ENCODE assay signal across 1 cellular context in the genomic region with DNA sequence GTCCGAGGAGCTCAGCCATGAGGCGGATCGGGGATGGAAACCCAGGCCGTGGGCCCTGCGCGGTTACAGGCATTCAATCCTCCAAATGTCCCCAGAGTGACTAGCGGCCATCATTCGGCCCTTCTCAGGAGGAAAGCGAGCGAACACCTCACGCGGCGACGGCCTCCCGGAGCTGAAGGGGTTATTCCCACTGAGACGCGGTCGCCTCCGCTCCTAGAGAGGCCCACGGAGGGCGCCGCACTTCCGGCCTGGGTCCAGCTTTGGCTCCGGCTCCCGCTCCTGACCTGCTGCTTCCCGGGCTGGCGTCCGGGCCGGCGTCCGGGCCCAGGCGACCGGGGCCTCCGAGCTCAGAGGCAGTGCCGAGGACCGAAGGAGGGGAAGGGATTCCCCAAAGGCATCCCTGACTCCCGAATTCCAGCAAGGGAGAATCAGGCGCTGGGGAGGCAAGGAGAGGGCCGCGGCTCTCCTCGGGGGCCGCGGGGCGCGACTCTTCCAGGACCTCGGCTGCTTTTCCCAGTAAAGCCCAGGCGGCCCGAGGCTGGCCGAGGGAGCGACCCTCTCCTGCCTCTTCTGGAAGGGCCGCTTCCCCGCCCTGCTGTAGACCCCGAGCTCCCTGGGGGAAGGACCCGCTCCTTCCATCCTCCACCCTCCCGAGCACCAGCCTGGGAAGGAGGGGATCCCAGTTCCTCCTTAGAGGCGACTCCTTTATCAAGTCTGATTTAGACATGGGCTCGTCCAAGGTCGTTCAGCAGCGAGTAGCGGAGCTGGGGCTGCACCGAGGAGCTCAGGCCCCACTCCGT.
TF ChIP-seq lines count a peak whose summit lies in the region.

No MANE protein-coding gene starts in this region.

TF ChIP-seq in HepG2, 621 proteins besides CTCF, POLR2A, EP300 and RAD21 (continues in another document):
- TF ChIP-seq SIX1 (CRISPR knock-in tag; IDR thresholded peaks at IDR 0.05; ENCODE audit: borderline replicate concordance) (peak; percentile 65; the same call in 1 of the 2 replicates), ZNF251 (CRISPR knock-in tag; IDR thresholded peaks at IDR 0.05) (0 out of 2 replicates have a peak, but pooled peaks have one; percentile 19), RAD51 (IDR thresholded peaks at IDR 0.05; ENCODE audit: borderline replicate concordance) (no peak), ZBTB25 (CRISPR knock-in tag; IDR thresholded peaks at IDR 0.05) (peak; percentile 97), ATF7-NPFF (CRISPR knock-in tag; IDR thresholded peaks at IDR 0.05; ENCODE audit: low read depth) (peak; percentile 97), FOXP4 (CRISPR knock-in tag; IDR thresholded peaks at IDR 0.05) (peak; percentile 52; the same call in 1 of the 2 replicates), U2AF2 (IDR thresholded peaks at IDR 0.05; ENCODE audit: low read depth, low read length) (no peak), YEATS4 (CRISPR knock-in tag; IDR thresholded peaks at IDR 0.05; ENCODE audit: borderline replicate concordance) (peak; percentile 96), TFDP1 (CRISPR knock-in tag; IDR thresholded peaks at IDR 0.05; ENCODE audit: borderline replicate concordance) (peak; percentile 67; the same call in 1 of the 2 replicates), ZNF550 (CRISPR knock-in tag; IDR thresholded peaks at IDR 0.05; ENCODE audit: borderline replicate concordance) (peak; percentile 89; the same call in 1 of the 2 replicates), SATB2 (CRISPR knock-in tag; IDR thresholded peaks at IDR 0.05) (peak; percentile 62), ZBTB20 (CRISPR knock-in tag; IDR thresholded peaks at IDR 0.05; ENCODE audit: borderline replicate concordance, low read depth) (peak; percentile 41), IRX3 (CRISPR knock-in tag; IDR thresholded peaks at IDR 0.05; ENCODE audit: borderline replicate concordance, low read depth) (no peak; the same call in 1 of the 2 replicates), SNAPC2 (CRISPR knock-in tag; IDR thresholded peaks at IDR 0.05) (peak; percentile 92), NCOR1 (IDR thresholded peaks at IDR 0.05; ENCODE audit: borderline replicate concordance, low read length) (no peak), BORCS8-MEF2B (CRISPR knock-in tag; IDR thresholded peaks at IDR 0.05) (peak; percentile 96), ZNF121 (CRISPR knock-in tag; IDR thresholded peaks at IDR 0.05) (peak; percentile 85), ZNF234 (CRISPR knock-in tag; conservative IDR thresholded peaks at IDR 0.05) (0 out of 2 replicates have a peak, but pooled peaks have one; percentile 80), HOXA7 (CRISPR knock-in tag; IDR thresholded peaks at IDR 0.05) (no peak), MAX (IDR thresholded peaks at IDR 0.05) (peak; percentile 86), ZNF788 (CRISPR knock-in tag; IDR thresholded peaks at IDR 0.05; ENCODE audit: borderline replicate concordance) (peak; percentile 96; the same call in 1 of the 2 replicates), ZFP36L1 (CRISPR knock-in tag; IDR thresholded peaks at IDR 0.05) (0 out of 2 replicates have a peak, but pooled peaks have one; percentile 66), ZSCAN30 (CRISPR knock-in tag; IDR thresholded peaks at IDR 0.05) (peak; percentile 88; the same call in 1 of the 2 replicates), ZNF124 (CRISPR knock-in tag; IDR thresholded peaks at IDR 0.05) (peak; percentile 98), FOXK1 (CRISPR knock-in tag; IDR thresholded peaks at IDR 0.05; ENCODE audit: borderline replicate concordance, low read depth) (peak; percentile 93), PATZ1 (CRISPR knock-in tag; IDR thresholded peaks at IDR 0.05) (peak; percentile 70), FOSL1 (CRISPR knock-in tag; IDR thresholded peaks at IDR 0.05; ENCODE audit: borderline replicate concordance) (peak; percentile 44; the same call in 1 of the 2 replicates)
- TF ChIP-seq, protein P1, sequence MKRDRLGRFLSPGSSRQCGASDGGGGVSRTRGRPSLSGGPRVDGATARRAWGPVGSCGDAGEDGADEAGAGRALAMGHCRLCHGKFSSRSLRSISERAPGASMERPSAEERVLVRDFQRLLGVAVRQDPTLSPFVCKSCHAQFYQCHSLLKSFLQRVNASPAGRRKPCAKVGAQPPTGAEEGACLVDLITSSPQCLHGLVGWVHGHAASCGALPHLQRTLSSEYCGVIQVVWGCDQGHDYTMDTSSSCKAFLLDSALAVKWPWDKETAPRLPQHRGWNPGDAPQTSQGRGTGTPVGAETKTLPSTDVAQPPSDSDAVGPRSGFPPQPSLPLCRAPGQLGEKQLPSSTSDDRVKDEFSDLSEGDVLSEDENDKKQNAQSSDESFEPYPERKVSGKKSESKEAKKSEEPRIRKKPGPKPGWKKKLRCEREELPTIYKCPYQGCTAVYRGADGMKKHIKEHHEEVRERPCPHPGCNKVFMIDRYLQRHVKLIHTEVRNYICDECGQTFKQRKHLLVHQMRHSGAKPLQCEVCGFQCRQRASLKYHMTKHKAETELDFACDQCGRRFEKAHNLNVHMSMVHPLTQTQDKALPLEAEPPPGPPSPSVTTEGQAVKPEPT (CRISPR knock-in tag; IDR thresholded peaks at IDR 0.05; ENCODE audit: low read depth) = no peak; the same call in 1 of the 2 replicates
- TF ChIP-seq, protein P2, sequence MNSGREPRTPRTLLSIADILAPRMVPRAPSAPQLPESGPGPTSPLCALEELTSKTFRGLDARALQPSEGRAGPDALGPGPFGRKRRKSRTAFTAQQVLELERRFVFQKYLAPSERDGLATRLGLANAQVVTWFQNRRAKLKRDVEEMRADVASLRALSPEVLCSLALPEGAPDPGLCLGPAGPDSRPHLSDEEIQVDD (CRISPR knock-in tag; IDR thresholded peaks at IDR 0.05; ENCODE audit: borderline replicate concordance) = no peak; the same call in 1 of the 2 replicates
- TF ChIP-seq, protein P3, sequence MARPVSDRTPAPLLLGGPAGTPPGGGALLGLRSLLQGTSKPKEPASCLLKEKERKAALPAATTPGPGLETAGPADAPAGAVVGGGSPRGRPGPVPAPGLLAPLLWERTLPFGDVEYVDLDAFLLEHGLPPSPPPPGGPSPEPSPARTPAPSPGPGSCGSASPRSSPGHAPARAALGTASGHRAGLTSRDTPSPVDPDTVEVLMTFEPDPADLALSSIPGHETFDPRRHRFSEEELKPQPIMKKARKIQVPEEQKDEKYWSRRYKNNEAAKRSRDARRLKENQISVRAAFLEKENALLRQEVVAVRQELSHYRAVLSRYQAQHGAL (CRISPR knock-in tag; IDR thresholded peaks at IDR 0.05; ENCODE audit: not compliant biosample characterization) = peak; percentile 88
- TF ChIP-seq, protein P4, sequence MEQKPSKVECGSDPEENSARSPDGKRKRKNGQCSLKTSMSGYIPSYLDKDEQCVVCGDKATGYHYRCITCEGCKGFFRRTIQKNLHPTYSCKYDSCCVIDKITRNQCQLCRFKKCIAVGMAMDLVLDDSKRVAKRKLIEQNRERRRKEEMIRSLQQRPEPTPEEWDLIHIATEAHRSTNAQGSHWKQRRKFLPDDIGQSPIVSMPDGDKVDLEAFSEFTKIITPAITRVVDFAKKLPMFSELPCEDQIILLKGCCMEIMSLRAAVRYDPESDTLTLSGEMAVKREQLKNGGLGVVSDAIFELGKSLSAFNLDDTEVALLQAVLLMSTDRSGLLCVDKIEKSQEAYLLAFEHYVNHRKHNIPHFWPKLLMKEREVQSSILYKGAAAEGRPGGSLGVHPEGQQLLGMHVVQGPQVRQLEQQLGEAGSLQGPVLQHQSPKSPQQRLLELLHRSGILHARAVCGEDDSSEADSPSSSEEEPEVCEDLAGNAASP (CRISPR knock-in tag; IDR thresholded peaks at IDR 0.05; ENCODE audit: borderline replicate concordance) = peak; percentile 75
- TF ChIP-seq, protein P5, sequence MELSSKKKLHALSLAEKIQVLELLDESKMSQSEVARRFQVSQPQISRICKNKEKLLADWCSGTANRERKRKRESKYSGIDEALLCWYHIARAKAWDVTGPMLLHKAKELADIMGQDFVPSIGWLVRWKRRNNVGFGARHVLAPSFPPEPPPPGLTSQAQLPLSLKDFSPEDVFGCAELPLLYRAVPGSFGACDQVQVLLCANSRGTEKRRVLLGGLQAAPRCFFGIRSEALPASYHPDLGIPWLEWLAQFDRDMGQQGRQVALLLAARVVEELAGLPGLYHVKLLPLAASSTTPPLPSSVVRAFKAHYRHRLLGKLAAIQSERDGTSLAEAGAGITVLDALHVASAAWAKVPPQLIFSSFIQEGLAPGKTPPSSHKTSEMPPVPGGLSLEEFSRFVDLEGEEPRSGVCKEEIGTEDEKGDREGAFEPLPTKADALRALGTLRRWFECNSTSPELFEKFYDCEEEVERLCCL (CRISPR knock-in tag; IDR thresholded peaks at IDR 0.05; ENCODE audit: borderline replicate concordance) = 0 out of 2 replicates have a peak, but pooled peaks have one; percentile 73
- TF ChIP-seq, protein P6, sequence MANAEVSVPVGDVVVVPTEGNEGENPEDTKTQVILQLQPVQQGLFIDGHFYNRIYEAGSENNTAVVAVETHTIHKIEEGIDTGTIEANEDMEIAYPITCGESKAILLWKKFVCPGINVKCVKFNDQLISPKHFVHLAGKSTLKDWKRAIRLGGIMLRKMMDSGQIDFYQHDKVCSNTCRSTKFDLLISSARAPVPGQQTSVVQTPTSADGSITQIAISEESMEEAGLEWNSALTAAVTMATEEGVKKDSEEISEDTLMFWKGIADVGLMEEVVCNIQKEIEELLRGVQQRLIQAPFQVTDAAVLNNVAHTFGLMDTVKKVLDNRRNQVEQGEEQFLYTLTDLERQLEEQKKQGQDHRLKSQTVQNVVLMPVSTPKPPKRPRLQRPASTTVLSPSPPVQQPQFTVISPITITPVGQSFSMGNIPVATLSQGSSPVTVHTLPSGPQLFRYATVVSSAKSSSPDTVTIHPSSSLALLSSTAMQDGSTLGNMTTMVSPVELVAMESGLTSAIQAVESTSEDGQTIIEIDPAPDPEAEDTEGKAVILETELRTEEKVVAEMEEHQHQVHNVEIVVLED (CRISPR knock-in tag; IDR thresholded peaks at IDR 0.05; ENCODE audit: borderline replicate concordance) = peak; percentile 81; the same call in 1 of the 2 replicates
- TF ChIP-seq, protein P7, sequence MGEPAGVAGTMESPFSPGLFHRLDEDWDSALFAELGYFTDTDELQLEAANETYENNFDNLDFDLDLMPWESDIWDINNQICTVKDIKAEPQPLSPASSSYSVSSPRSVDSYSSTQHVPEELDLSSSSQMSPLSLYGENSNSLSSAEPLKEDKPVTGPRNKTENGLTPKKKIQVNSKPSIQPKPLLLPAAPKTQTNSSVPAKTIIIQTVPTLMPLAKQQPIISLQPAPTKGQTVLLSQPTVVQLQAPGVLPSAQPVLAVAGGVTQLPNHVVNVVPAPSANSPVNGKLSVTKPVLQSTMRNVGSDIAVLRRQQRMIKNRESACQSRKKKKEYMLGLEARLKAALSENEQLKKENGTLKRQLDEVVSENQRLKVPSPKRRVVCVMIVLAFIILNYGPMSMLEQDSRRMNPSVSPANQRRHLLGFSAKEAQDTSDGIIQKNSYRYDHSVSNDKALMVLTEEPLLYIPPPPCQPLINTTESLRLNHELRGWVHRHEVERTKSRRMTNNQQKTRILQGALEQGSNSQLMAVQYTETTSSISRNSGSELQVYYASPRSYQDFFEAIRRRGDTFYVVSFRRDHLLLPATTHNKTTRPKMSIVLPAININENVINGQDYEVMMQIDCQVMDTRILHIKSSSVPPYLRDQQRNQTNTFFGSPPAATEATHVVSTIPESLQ (CRISPR knock-in tag; conservative IDR thresholded peaks at IDR 0.05) = peak; percentile 92
- TF ChIP-seq, protein P8, sequence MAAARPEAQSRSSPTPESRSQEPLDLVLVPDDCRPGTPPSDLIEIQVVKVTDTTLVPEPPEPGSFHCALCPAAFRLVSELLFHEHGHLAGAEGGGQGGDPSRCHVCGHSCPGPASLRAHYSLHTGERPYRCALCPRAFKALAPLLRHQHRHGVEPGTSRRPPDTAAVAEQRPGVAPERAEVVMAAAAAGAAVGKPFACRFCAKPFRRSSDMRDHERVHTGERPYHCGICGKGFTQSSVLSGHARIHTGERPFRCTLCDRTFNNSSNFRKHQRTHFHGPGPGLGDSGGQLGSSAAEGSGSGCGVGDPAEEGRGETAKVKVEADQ (CRISPR knock-in tag; IDR thresholded peaks at IDR 0.05; ENCODE audit: borderline replicate concordance) = peak; percentile 90; the same call in 1 of the 2 replicates
